In genomic region chr17:28328325-28328724, GRCh38 we compare ENCODE assay signal across 1 cellular context.
A peak's percentile ranks its signal among the peaks of the same experiment; 100 is the strongest.
TF ChIP-seq lines count a peak whose summit lies in the region.

No MANE protein-coding gene starts in this region.

TF ChIP-seq in HepG2, 621 proteins besides CTCF, POLR2A, EP300 and RAD21 (continues in another document):
- TF ChIP-seq KDM1A (CRISPR knock-in tag; IDR thresholded peaks at IDR 0.05), result no peak
- 0 out of 2 replicates have a peak, but pooled peaks have one; percentile 5 for TF ChIP-seq HNF4A (CRISPR knock-in tag; IDR thresholded peaks at IDR 0.05)
- TF ChIP-seq ZNF253 (CRISPR knock-in tag; IDR thresholded peaks at IDR 0.05; ENCODE audit: borderline replicate concordance), result no peak
- no peak for TF ChIP-seq ZNF749 (CRISPR knock-in tag; IDR thresholded peaks at IDR 0.05; ENCODE audit: borderline replicate concordance)
- no peak for TF ChIP-seq ZNF644 (CRISPR knock-in tag; IDR thresholded peaks at IDR 0.05; ENCODE audit: low read depth)
- no peak for TF ChIP-seq KAT2B (IDR thresholded peaks at IDR 0.05; ENCODE audit: borderline replicate concordance, low read depth, low read length)
- no peak for TF ChIP-seq YY1 (IDR thresholded peaks at IDR 0.05; ENCODE audit: insufficient read depth, insufficient replicate concordance, low read depth, low read length)
- no peak for TF ChIP-seq ARID4A (CRISPR knock-in tag; IDR thresholded peaks at IDR 0.05; ENCODE audit: borderline replicate concordance)
- TF ChIP-seq NFIB (CRISPR knock-in tag; IDR thresholded peaks at IDR 0.05; ENCODE audit: borderline replicate concordance), result no peak
- no peak for TF ChIP-seq ZNF550 (CRISPR knock-in tag; IDR thresholded peaks at IDR 0.05; ENCODE audit: borderline replicate concordance)
- no peak for TF ChIP-seq CHD4 (IDR thresholded peaks at IDR 0.05; ENCODE audit: borderline replicate concordance, low read length)
- TF ChIP-seq ZNF205 (CRISPR knock-in tag; IDR thresholded peaks at IDR 0.05), result no peak
- TF ChIP-seq EZH2 (conservative IDR thresholded peaks at IDR 0.05; ENCODE audit: low read depth, low read length), result no peak
- TF ChIP-seq PATZ1 (CRISPR knock-in tag; IDR thresholded peaks at IDR 0.05), result peak; percentile 44; the same call in 1 of the 2 replicates
- TF ChIP-seq ATF7-NPFF (CRISPR knock-in tag; IDR thresholded peaks at IDR 0.05; ENCODE audit: low read depth), result no peak
- no peak for TF ChIP-seq DDIT3 (CRISPR knock-in tag; IDR thresholded peaks at IDR 0.05)
- TF ChIP-seq ZBTB7B (CRISPR knock-in tag; IDR thresholded peaks at IDR 0.05), result no peak
- TF ChIP-seq SP2 (CRISPR knock-in tag; IDR thresholded peaks at IDR 0.05), result no peak
- no peak for TF ChIP-seq ZNF615 (CRISPR knock-in tag; IDR thresholded peaks at IDR 0.05; ENCODE audit: borderline replicate concordance)
- TF ChIP-seq NR2F6 (IDR thresholded peaks at IDR 0.05), result peak; percentile 67
- TF ChIP-seq NR2F6 (CRISPR knock-in tag; IDR thresholded peaks at IDR 0.05), result peak; percentile 60; the same call in 1 of the 2 replicates
- TF ChIP-seq POLR2G (IDR thresholded peaks at IDR 0.05; ENCODE audit: low read depth, low read length), result no peak
- no peak for TF ChIP-seq ZBTB4 (CRISPR knock-in tag; IDR thresholded peaks at IDR 0.05; ENCODE audit: borderline replicate concordance)
- TF ChIP-seq ZZZ3 (CRISPR knock-in tag; IDR thresholded peaks at IDR 0.05; ENCODE audit: borderline replicate concordance), result no peak
- TF ChIP-seq SPEN (CRISPR knock-in tag; IDR thresholded peaks at IDR 0.05; ENCODE audit: low read depth), result no peak
- no peak for TF ChIP-seq EED (CRISPR knock-in tag; IDR thresholded peaks at IDR 0.05)
- peak; percentile 95 for TF ChIP-seq ZBTB33 (CRISPR knock-in tag; IDR thresholded peaks at IDR 0.05)
- TF ChIP-seq ZNF281 (CRISPR knock-in tag; IDR thresholded peaks at IDR 0.05; ENCODE audit: borderline replicate concordance), result no peak
- TF ChIP-seq NR2C2 (CRISPR knock-in tag; IDR thresholded peaks at IDR 0.05; ENCODE audit: borderline replicate concordance), result no peak
- no peak for TF ChIP-seq ZNF121 (CRISPR knock-in tag; IDR thresholded peaks at IDR 0.05)
- no peak for TF ChIP-seq SAFB2 (CRISPR knock-in tag; IDR thresholded peaks at IDR 0.05; ENCODE audit: borderline replicate concordance, low read depth)
- no peak for TF ChIP-seq FOXP4 (CRISPR knock-in tag; IDR thresholded peaks at IDR 0.05)
- no peak for TF ChIP-seq JUNB (CRISPR knock-in tag; IDR thresholded peaks at IDR 0.05; ENCODE audit: borderline replicate concordance)
- no peak for TF ChIP-seq ATF5 (CRISPR knock-in tag; IDR thresholded peaks at IDR 0.05; ENCODE audit: low read depth)
- no peak for TF ChIP-seq PHF21A (CRISPR knock-in tag; IDR thresholded peaks at IDR 0.05)
- TF ChIP-seq HNRNPH1 (optimal IDR thresholded peaks at IDR 0.05; ENCODE audit: low read depth, low read length), result no peak
- peak; percentile 72 for TF ChIP-seq TEAD3 (CRISPR knock-in tag; optimal IDR thresholded peaks at IDR 0.05; ENCODE audit: borderline replicate concordance)
- no peak for TF ChIP-seq ZNF251 (CRISPR knock-in tag; IDR thresholded peaks at IDR 0.05)
- TF ChIP-seq TGIF2 (CRISPR knock-in tag; IDR thresholded peaks at IDR 0.05), result no peak
- TF ChIP-seq TRIM22 (IDR thresholded peaks at IDR 0.05), result no peak
- TF ChIP-seq NBN (conservative IDR thresholded peaks at IDR 0.05), result no peak
- TF ChIP-seq ZKSCAN5 (CRISPR knock-in tag; IDR thresholded peaks at IDR 0.05), result no peak
- TF ChIP-seq TRAFD1 (CRISPR knock-in tag; IDR thresholded peaks at IDR 0.05; ENCODE audit: borderline replicate concordance), result no peak
